In the genomic region with DNA sequence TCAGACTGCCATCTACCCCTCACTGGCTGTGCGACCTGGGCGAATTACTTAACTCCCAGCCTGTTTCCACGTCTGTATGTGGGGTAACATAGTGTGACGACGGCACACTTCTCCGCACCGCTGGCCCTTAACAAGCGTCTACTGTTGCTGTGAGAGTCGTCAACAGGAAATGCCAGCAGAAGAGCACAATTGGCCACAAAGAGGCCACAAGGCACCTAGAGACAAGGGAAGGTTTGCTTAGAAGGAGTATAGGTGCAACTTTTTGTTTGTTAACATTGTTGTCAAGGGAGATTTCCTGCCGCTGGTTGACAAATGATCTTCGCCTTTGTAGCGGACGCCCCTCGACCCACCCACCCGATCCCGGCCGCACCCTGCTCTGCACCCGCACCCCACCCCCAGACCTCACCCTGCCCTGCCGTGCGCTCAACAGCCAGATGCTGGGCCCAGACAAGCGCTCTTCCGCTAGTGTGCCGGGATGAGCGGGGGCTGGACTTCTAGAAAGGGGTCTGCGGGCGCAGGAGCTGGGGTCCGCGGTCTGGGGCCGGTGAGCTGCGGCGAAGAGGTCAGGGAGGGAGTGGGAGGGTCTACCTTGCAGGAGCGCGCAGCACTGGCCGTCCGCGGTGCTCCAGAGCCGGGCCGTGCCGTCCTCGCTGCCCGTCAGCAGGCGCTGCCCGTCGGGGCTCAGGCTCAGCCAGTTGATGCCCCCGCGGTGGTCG, we compare ENCODE assay signal across 9 cellular contexts. TPM values are rescaled to one million over a fixed set of nuclear protein-coding genes. Genes with fewer than 3 reads are reported as not detected.
DNase-seq lines count a peak whose midpoint lies in the region; TF ChIP-seq lines count a peak whose summit lies in the region.
"Had no signal": no experiment of that assay in that cellular context is flagged by ENCODE, and none has a peak within 500 bp of the region (broad histone marks: within the 10 kb centered on the region; RNA-seq: fewer than 3 reads in every experiment).

No MANE protein-coding gene starts in this region.

- DNase-seq in NCI-H748 (lab: John Stamatoyannopoulos, UW; ENCODE audit: unreplicated experiment) = peak; percentile 35
- no peak for DNase-seq in NCI-H748 treated with DMSO at 0.1 percent for 48 hours (lab: John Stamatoyannopoulos, UW)
- no peak for DNase-seq in SJCRH30
- peak; percentile 68 for DNase-seq in choroid plexus epithelial cell (ENCODE audit: low read depth)
- DNase-seq in HK-2 (ENCODE audit: unreplicated experiment) = no peak
- DNase-seq in T1000 (lab: John Stamatoyannopoulos, UW) = no peak
- DNase-seq in GM19238 (ENCODE audit: insufficient read length, low spot score) = no peak

- peak; percentile 1 for TF ChIP-seq CTCF in choroid plexus epithelial cell (conservative IDR thresholded peaks at IDR 0.05; ENCODE audit: low read depth, low read length)

- peak overlapping the region; percentile 28 for H3K9ac ChIP-seq in mucosa of stomach (ENCODE audit: low read length)

- H3K4me3 ChIP-seq in SJCRH30 (peak overlapping the region; percentile 67), choroid plexus epithelial cell (ENCODE audit: low read depth, low read length) (peak overlapping the region; percentile 76), mucosa of stomach (ENCODE audit: low read length) (no peak overlapping the region)

- H3K4me1 ChIP-seq in SJCRH30 = no peaks in the 10 kb centered on the region; the same call in 1 of the 2 replicates
- H3K4me1 ChIP-seq in mucosa of stomach (ENCODE audit: control insufficient read depth, insufficient read depth, low read length) = no peaks in the 10 kb centered on the region

- H3K36me3 ChIP-seq in SJCRH30 = no peaks in the 10 kb centered on the region
- H3K36me3 ChIP-seq in mucosa of stomach (ENCODE audit: control insufficient read depth, insufficient read depth, low read length) = no peaks in the 10 kb centered on the region

- H3K9me3 ChIP-seq in SJCRH30 (replicated peaks) (no peaks in the 10 kb centered on the region), mucosa of stomach (ENCODE audit: control insufficient read depth, low read length) (no peaks in the 10 kb centered on the region)

- H3K27me3 ChIP-seq in SJCRH30 (peaks cover 15% of the 10 kb centered on the region), mucosa of stomach (ENCODE audit: control insufficient read depth, insufficient read depth, low read length) (peaks cover 41% of the 10 kb centered on the region)

- H3K27ac ChIP-seq in SJCRH30 = no peak overlapping the region

RNA-seq across cellular contexts. Expression of a gene that starts 0.8 kb away (rescaled TPM):
- 0.46 and 1.0 TPM in 2 replicates for total RNA-seq in SJCRH30 (2014; rRNA removed; shearing (Covaris generic))
- total RNA-seq: SK-MEL-5 had no signal

RNA-seq across cellular contexts. Expression of a gene that starts 30.9 kb away (rescaled TPM):
- not detected in 2 replicates for total RNA-seq in SJCRH30 (2014; rRNA removed; shearing (Covaris generic))
- total RNA-seq: SK-MEL-5 had no signal

Comparison
In these comparisons a context has a peak if more than half of its experiments do, and no peak if none do; other contexts are left out.
1. DNase-seq: peak in NCI-H748 (single experiment) and choroid plexus epithelial cell (single experiment); none in NCI-H748 treated with DMSO at 0.1 percent for 48 hours (single experiment), SJCRH30 (0 of 2), HK-2 (single experiment), T1000 (single experiment) and GM19238 (single experiment).